ENCODE assay signal across 1 cellular context in genomic region chr20:50735813-50736212, GRCh38.
TF ChIP-seq lines count a peak whose summit lies in the region.

No MANE protein-coding gene starts in this region.

TF ChIP-seq in K562, 482 proteins besides CTCF, POLR2A, EP300 and RAD21 (continued from another document and continues in another):
- no peak for TF ChIP-seq CBFA2T2 (conservative IDR thresholded peaks at IDR 0.05)
- TF ChIP-seq RBM14 (IDR thresholded peaks at IDR 0.05; ENCODE audit: borderline replicate concordance, insufficient read depth, low read depth, low read length) = no peak
- TF ChIP-seq ZC3H11A (IDR thresholded peaks at IDR 0.05; ENCODE audit: low read depth, low read length) = no peak
- TF ChIP-seq KLF6 (CRISPR knock-in tag; IDR thresholded peaks at IDR 0.05; ENCODE audit: borderline replicate concordance) = no peak
- no peak for TF ChIP-seq E2F3 (CRISPR knock-in tag; IDR thresholded peaks at IDR 0.05)
- TF ChIP-seq, protein P1, sequence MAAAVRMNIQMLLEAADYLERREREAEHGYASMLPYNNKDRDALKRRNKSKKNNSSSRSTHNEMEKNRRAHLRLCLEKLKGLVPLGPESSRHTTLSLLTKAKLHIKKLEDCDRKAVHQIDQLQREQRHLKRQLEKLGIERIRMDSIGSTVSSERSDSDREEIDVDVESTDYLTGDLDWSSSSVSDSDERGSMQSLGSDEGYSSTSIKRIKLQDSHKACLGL (CRISPR knock-in tag; IDR thresholded peaks at IDR 0.05; ENCODE audit: borderline replicate concordance, poor library complexity, severe bottlenecking) = no peak
- TF ChIP-seq, protein P2, sequence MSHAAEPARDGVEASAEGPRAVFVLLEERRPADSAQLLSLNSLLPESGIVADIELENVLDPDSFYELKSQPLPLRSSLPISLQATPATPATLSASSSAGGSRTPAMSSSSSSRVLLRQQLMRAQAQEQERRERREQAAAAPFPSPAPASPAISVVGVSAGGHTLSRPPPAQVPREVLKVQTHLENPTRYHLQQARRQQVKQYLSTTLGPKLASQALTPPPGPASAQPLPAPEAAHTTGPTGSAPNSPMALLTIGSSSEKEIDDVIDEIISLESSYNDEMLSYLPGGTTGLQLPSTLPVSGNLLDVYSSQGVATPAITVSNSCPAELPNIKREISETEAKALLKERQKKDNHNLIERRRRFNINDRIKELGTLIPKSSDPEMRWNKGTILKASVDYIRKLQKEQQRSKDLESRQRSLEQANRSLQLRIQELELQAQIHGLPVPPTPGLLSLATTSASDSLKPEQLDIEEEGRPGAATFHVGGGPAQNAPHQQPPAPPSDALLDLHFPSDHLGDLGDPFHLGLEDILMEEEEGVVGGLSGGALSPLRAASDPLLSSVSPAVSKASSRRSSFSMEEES (CRISPR knock-in tag; IDR thresholded peaks at IDR 0.05) = no peak
- TF ChIP-seq ZHX1 (conservative IDR thresholded peaks at IDR 0.05; ENCODE audit: low read length) = no peak
- TF ChIP-seq, protein P3, sequence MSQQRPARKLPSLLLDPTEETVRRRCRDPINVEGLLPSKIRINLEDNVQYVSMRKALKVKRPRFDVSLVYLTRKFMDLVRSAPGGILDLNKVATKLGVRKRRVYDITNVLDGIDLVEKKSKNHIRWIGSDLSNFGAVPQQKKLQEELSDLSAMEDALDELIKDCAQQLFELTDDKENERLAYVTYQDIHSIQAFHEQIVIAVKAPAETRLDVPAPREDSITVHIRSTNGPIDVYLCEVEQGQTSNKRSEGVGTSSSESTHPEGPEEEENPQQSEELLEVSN (IDR thresholded peaks at IDR 0.05; ENCODE audit: borderline replicate concordance in 1 of 2, extremely low read depth in 1 of 2, insufficient read depth in 1 of 2, insufficient read length in 1 of 2, low read depth in 1 of 2, low read length in 1 of 2, poor library complexity in 1 of 2, severe bottlenecking in 1 of 2) = no peak
- no peak for TF ChIP-seq MYC (IDR thresholded peaks at IDR 0.05; ENCODE audit: low read depth, low read length)
- no peak for TF ChIP-seq MYC (CRISPR knock-in tag; IDR thresholded peaks at IDR 0.05; ENCODE audit: borderline replicate concordance, low read depth)
- TF ChIP-seq, protein P4, sequence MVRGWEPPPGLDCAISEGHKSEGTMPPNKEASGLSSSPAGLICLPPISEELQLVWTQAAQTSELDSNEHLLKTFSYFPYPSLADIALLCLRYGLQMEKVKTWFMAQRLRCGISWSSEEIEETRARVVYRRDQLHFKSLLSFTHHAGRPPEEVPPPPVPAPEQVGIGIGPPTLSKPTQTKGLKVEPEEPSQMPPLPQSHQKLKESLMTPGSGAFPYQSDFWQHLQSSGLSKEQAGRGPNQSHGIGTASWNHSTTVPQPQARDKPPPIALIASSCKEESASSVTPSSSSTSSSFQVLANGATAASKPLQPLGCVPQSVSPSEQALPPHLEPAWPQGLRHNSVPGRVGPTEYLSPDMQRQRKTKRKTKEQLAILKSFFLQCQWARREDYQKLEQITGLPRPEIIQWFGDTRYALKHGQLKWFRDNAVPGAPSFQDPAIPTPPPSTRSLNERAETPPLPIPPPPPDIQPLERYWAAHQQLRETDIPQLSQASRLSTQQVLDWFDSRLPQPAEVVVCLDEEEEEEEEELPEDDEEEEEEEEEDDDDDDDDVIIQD (CRISPR knock-in tag; IDR thresholded peaks at IDR 0.05) = no peak
- TF ChIP-seq, protein P5, sequence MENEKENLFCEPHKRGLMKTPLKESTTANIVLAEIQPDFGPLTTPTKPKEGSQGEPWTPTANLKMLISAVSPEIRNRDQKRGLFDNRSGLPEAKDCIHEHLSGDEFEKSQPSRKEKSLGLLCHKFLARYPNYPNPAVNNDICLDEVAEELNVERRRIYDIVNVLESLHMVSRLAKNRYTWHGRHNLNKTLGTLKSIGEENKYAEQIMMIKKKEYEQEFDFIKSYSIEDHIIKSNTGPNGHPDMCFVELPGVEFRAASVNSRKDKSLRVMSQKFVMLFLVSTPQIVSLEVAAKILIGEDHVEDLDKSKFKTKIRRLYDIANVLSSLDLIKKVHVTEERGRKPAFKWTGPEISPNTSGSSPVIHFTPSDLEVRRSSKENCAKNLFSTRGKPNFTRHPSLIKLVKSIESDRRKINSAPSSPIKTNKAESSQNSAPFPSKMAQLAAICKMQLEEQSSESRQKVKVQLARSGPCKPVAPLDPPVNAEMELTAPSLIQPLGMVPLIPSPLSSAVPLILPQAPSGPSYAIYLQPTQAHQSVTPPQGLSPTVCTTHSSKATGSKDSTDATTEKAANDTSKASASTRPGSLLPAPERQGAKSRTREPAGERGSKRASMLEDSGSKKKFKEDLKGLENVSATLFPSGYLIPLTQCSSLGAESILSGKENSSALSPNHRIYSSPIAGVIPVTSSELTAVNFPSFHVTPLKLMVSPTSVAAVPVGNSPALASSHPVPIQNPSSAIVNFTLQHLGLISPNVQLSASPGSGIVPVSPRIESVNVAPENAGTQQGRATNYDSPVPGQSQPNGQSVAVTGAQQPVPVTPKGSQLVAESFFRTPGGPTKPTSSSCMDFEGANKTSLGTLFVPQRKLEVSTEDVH (IDR thresholded peaks at IDR 0.05; ENCODE audit: low read depth, partially characterized antibody) = no peak
- 0 out of 2 replicates have a peak, but pooled peaks have one; percentile 44 for TF ChIP-seq JUN (IDR thresholded peaks at IDR 0.05; ENCODE audit: borderline replicate concordance, low read depth, low read length)
- no peak for TF ChIP-seq JUN (CRISPR knock-in tag; IDR thresholded peaks at IDR 0.05; ENCODE audit: borderline replicate concordance)
- TF ChIP-seq ZNF197 (CRISPR knock-in tag; IDR thresholded peaks at IDR 0.05; ENCODE audit: low read depth) = no peak
- TF ChIP-seq NRF1 (conservative IDR thresholded peaks at IDR 0.05 in 1 of 2, IDR thresholded peaks at IDR 0.05 in 1 of 2) = no peak
- peak; percentile 19; the same call in 1 of the 2 replicates for TF ChIP-seq EP400 (IDR thresholded peaks at IDR 0.05)
- TF ChIP-seq ARID1B (IDR thresholded peaks at IDR 0.05) = peak; percentile 71
- no peak for TF ChIP-seq MBD2 (IDR thresholded peaks at IDR 0.05; ENCODE audit: borderline replicate concordance, low read depth)
- TF ChIP-seq MTA3 (IDR thresholded peaks at IDR 0.05; ENCODE audit: borderline replicate concordance) = no peak
- no peak for TF ChIP-seq RAD51 (IDR thresholded peaks at IDR 0.05; ENCODE audit: borderline replicate concordance, low read depth)
- no peak for TF ChIP-seq BRD9 (IDR thresholded peaks at IDR 0.05; ENCODE audit: low read depth, partially characterized antibody)
- TF ChIP-seq NCOA6 (IDR thresholded peaks at IDR 0.05) = no peak
- no peak for TF ChIP-seq TRIM28 (IDR thresholded peaks at IDR 0.05)
- TF ChIP-seq, protein P6, sequence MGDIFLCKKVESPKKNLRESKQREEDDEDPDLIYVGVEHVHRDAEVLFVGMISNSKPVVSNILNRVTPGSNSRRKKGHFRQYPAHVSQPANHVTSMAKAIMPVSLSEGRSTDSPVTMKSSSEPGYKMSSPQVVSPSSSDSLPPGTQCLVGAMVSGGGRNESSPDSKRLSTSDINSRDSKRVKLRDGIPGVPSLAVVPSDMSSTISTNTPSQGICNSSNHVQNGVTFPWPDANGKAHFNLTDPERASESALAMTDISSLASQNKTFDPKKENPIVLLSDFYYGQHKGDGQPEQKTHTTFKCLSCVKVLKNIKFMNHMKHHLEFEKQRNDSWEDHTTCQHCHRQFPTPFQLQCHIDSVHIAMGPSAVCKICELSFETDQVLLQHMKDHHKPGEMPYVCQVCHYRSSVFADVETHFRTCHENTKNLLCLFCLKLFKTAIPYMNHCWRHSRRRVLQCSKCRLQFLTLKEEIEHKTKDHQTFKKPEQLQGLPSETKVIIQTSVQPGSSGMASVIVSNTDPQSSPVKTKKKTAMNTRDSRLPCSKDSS (IDR thresholded peaks at IDR 0.05; ENCODE audit: low read depth, partially characterized antibody) = no peak
- TF ChIP-seq LCOR (CRISPR knock-in tag; IDR thresholded peaks at IDR 0.05) = no peak
- TF ChIP-seq PBX2 (CRISPR knock-in tag; IDR thresholded peaks at IDR 0.05; ENCODE audit: low read depth) = no peak
- TF ChIP-seq PBX2 (tag; conservative IDR thresholded peaks at IDR 0.05; ENCODE audit: low read depth) = no peak
- no peak for TF ChIP-seq ZNF12 (CRISPR knock-in tag; IDR thresholded peaks at IDR 0.05)
- TF ChIP-seq COPS2 (conservative IDR thresholded peaks at IDR 0.05) = no peak
- TF ChIP-seq FUS (optimal IDR thresholded peaks at IDR 0.05; ENCODE audit: low read depth, low read length) = no peak
- TF ChIP-seq, protein P7, sequence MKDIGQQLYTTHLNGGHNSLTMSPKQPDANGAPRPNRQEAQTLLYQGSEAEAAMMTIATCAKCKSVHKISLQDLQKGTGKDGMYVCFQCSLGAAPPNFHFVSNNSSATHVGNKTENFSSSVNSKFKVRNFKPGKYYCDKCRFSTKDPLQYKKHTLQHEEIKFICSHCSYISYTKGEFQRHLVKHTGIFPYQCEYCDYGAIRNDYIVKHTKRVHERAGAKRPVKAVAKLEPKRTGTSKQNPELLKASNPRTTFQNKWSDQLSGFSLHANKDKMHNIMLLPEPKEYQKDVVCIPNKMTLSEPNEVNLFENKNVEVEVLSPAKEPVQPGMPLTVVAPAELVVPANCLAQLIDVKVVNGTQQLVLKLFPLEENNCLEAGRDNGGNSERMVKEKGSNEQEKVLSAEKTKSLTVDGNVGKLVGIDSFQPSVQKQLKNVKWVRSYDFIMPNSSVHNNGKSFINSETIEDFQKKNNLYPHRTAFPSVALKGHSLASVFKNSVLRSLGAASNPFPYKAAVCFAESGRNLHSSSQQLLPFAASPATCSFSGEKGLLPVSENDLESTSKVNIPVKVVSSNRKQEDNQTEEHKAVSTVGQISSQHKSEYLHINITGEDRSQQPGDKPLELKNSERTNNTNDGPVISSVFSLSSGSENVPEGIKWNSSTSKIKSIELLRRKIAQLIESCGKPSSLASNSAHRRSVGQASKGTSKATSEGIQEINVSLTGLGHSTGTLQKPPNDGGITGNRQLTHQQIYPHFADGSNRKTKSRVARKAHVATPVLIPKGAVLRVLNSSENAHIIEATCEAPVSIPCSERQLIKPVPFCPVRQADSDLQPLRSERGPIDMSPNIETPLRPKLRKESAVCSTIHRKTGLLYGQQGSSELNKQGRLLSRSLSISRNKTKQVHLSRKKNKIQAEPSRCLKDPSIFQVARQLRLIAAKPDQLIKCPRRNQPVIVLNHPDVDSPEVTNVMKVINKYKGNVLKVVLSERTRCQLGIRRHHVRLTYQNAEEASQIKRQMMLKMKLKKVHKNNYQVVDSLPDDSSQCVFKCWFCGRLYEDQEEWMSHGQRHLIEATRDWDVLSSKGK (CRISPR knock-in tag; IDR thresholded peaks at IDR 0.05) = no peak
- TF ChIP-seq SETDB1 (IDR thresholded peaks at IDR 0.05; ENCODE audit: low read length) = no peak
- no peak for TF ChIP-seq TCF7 (IDR thresholded peaks at IDR 0.05; ENCODE audit: borderline replicate concordance)
- TF ChIP-seq SAFB2 (IDR thresholded peaks at IDR 0.05; ENCODE audit: borderline replicate concordance, low read depth, low read length, severe bottlenecking) = no peak
- TF ChIP-seq, protein P8, sequence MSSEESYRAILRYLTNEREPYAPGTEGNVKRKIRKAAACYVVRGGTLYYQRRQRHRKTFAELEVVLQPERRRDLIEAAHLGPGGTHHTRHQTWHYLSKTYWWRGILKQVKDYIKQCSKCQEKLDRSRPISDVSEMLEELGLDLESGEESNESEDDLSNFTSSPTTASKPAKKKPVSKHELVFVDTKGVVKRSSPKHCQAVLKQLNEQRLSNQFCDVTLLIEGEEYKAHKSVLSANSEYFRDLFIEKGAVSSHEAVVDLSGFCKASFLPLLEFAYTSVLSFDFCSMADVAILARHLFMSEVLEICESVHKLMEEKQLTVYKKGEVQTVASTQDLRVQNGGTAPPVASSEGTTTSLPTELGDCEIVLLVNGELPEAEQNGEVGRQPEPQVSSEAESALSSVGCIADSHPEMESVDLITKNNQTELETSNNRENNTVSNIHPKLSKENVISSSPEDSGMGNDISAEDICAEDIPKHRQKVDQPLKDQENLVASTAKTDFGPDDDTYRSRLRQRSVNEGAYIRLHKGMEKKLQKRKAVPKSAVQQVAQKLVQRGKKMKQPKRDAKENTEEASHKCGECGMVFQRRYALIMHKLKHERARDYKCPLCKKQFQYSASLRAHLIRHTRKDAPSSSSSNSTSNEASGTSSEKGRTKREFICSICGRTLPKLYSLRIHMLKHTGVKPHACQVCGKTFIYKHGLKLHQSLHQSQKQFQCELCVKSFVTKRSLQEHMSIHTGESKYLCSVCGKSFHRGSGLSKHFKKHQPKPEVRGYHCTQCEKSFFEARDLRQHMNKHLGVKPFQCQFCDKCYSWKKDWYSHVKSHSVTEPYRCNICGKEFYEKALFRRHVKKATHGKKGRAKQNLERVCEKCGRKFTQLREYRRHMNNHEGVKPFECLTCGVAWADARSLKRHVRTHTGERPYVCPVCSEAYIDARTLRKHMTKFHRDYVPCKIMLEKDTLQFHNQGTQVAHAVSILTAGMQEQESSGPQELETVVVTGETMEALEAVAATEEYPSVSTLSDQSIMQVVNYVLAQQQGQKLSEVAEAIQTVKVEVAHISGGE (CRISPR knock-in tag; IDR thresholded peaks at IDR 0.05) = no peak; a peak in 1 of 6 replicates
- TF ChIP-seq TAF7 (tag; IDR thresholded peaks at IDR 0.05) = no peak
- TF ChIP-seq ZNF431 (CRISPR knock-in tag; IDR thresholded peaks at IDR 0.05) = no peak
- TF ChIP-seq BMI1 (IDR thresholded peaks at IDR 0.05; ENCODE audit: low read length) = no peak
